ENCODE assay signal across 23 cellular contexts in the genomic region with DNA sequence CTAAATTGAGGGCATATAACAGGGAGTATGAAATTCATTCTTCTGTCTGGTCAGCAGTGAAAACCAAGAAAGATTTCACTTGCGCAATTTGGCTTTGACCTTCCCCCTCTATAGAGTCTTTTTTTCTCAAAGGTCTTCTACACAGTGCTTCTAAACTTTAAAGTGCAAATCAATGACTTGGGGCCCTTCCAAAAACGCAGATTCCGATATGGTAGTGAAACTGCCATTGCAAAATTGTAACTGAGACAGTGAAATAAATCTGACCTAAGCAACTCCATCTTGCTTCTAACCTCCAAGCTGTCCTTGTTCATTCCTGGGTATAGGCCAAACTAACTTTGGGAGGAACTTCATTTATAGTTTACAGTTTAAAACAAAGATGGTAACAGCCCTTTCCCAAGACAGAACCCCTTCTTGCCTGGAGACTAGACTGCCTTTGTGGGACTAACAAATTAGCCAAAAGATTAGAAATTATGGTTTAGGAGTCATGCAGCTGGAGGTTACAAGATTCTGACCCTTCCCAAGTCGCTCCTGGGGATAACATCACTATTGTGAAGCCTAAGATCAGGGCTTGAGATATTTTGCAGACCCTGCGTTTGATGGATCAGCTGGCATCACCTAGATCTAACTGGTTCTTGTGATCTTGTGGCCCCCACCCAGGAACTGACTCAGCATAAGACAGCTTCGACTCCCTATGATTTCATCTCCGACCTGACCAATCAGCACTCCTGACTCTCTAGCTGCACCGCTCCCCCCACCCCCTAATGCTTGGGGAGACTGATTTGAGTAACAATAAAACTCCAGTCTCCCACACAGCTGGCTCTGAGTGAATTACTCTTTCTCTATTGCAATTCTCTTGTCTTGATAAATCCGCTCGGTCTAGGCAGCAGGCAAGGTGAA. TPM values are rescaled to one million over a fixed set of nuclear protein-coding genes. Genes with fewer than 3 reads are reported as not detected.
DNase-seq lines count a peak whose midpoint lies in the region; ATAC-seq, FAIRE-seq and TF ChIP-seq lines count a peak whose summit lies in the region.
"Had no signal": no experiment of that assay in that cellular context is flagged by ENCODE, and none has a peak within 500 bp of the region (broad histone marks: within the 10 kb centered on the region; RNA-seq: fewer than 3 reads in every experiment).

No MANE protein-coding gene starts in this region.

- peak overlapping the region; percentile 88; the same call in 1 of the 2 replicates for H2BK12ac ChIP-seq in H1 (ENCODE audit: low read depth, low read length)

- POLR2A ChIA-PET in H1 (lab: Charles Lee; ENCODE audit: partially characterized antibody), result interaction anchor here (1.5 to 2.0 kb wide), 2 partner anchors 10 to 13 kb away, joined by 4 to 10 read pairs; no protein-coding TSS in a partner anchor

- ATAC-seq in GM23338, result peak; percentile 60
- no peak for ATAC-seq in HG03439 (IDR thresholded peaks at IDR 0.05; ENCODE audit: unreplicated experiment)
- ATAC-seq in GM21447 (IDR thresholded peaks at IDR 0.05; ENCODE audit: unreplicated experiment), result no peak
- no peak for ATAC-seq in HG02623 (IDR thresholded peaks at IDR 0.05; ENCODE audit: unreplicated experiment)
- ATAC-seq: A549; CD8-positive, alpha-beta T cell had no signal

- no peak overlapping the region for H3K23ac ChIP-seq in H1 (ENCODE audit: insufficient read length)

- no peaks in the 10 kb centered on the region for H3K9me3 ChIP-seq in HUES64 (ENCODE audit: insufficient read depth, low read depth, low read length)
- no peaks in the 10 kb centered on the region for H3K9me3 ChIP-seq in H1 (ENCODE audit: insufficient read depth in 2 of 2, low read depth in 1 of 2, low read length in 1 of 2)
- H3K9me3 ChIP-seq: A549 had no signal

- H3K36me3 Mint-ChIP-seq in GM23338 (ENCODE audit: low read depth), result peaks cover 5% of the 10 kb centered on the region
- H3K36me3 Mint-ChIP-seq: CD8-positive, alpha-beta T cell had no signal

- H2BK120ac ChIP-seq in H1 (replicated peaks; ENCODE audit: low read depth, low read length), result peak overlapping the region; percentile 88

- CTCF ChIA-PET in H1 (lab: Charles Lee; ENCODE audit: partially characterized antibody), result interaction anchor here (1.0 to 3.5 kb wide), 7 partner anchors 14 to 67 kb away, joined by 3 to 15 read pairs (median 3); a partner anchor contains a TSS

- 71% methylated on average over 10 of the region's 10 CpGs for WGBS in HUES64
- WGBS in H1 (ENCODE audit: extremely low coverage in 1 of 2, insufficient coverage in 1 of 2, insufficient read length in 1 of 2, insufficient replicate concordance in 2 of 2, low coverage in 1 of 2, low lambda C conversion rate in 2 of 2, missing lambda C conversion rate in 1 of 2), 2 experiments, result 44% methylated on average over 10 of the region's 10 CpGs; no CpG with 5 or more reads in 1 of the 2 experiments

- H4K8ac ChIP-seq in H1 (ENCODE audit: extremely low read depth, insufficient read depth, low read length), result no peak overlapping the region

- H3K36me3 ChIP-seq in GM23338 (ENCODE audit: insufficient read depth) (no peaks in the 10 kb centered on the region), HUES64 (ENCODE audit: insufficient read depth, low read length) (no peaks in the 10 kb centered on the region), H1 (ENCODE audit: control insufficient read depth in 2 of 4, insufficient read depth in 4 of 4, low read length in 3 of 4) (no peaks in the 10 kb centered on the region; a peak in 1 of 8 replicates)
- H3K36me3 ChIP-seq: BLaER1 had no signal

- peak; percentile 91 for DNase-seq in GM23338 (ENCODE audit: low spot score)
- DNase-seq in H1 (ENCODE audit: low read depth in 1 of 2, low spot score in 2 of 2), result peak; percentile 60 to 67
- peak; percentile 12 for DNase-seq in iPS-NIHi7 (ENCODE audit: extremely low spot score)
- no peak for DNase-seq in AG08395 (ENCODE audit: low spot score)
- DNase-seq: CD8-positive, alpha-beta T cell; DMS53; HCEC 1CT; Karpas-422; NCI-H1092; NCI-H1436 treated with DMSO at 0.1 percent for 48 hours; NCI-H2029; NCI-H526 treated with DMSO at 0.1 percent for 48 hours; SHP77 had no signal

- H4K20me1 ChIP-seq in GM23338 (replicated peaks; ENCODE audit: insufficient read depth) (no peaks in the 10 kb centered on the region), H1 (replicated peaks in 1 of 2; ENCODE audit: control insufficient read depth in 1 of 2, insufficient read depth in 2 of 2, low read length in 2 of 2) (no peaks in the 10 kb centered on the region)
- H4K20me1 ChIP-seq: BLaER1 had no signal

- H3K79me1 ChIP-seq in H1 (ENCODE audit: low read depth, low read length), result no peaks in the 10 kb centered on the region

- TF ChIP-seq POLR2A in H1 (IDR thresholded peaks at IDR 0.05; ENCODE audit: control extremely low read depth in 1 of 2, low read depth in 2 of 2, low read length in 2 of 2), result peak in 1 of 2 experiments; percentile 72; a peak in 1 of 3 replicates

- peak; percentile 92 for FAIRE-seq in H1 (lab: Jason Lieb, UNC)
- FAIRE-seq: A549, GM12892, GM18507 had no signal

- H3K4me3 Mint-ChIP-seq in GM23338, result peak overlapping the region; percentile 7; the same call in 1 of the 3 replicates
- H3K4me3 Mint-ChIP-seq: CD8-positive, alpha-beta T cell had no signal

- H3K4me1 Mint-ChIP-seq in GM23338, result peaks cover 43% of the 10 kb centered on the region

- peaks cover 8% of the 10 kb centered on the region for H3K27me3 Mint-ChIP-seq in GM23338 (ENCODE audit: insufficient read depth, low read depth, poor library complexity)

- H3K79me2 ChIP-seq in GM23338 (replicated peaks; ENCODE audit: insufficient read depth), result no peaks in the 10 kb centered on the region; the same call in 1 of the 2 replicates
- peaks cover 0 to 7% of the 10 kb centered on the region in 2 experiments; a peak in 2 of 4 replicates for H3K79me2 ChIP-seq in H1 (ENCODE audit: control insufficient read depth in 1 of 2, insufficient read depth in 2 of 2, low read length in 2 of 2)

- no peak overlapping the region for H2AFZ ChIP-seq in GM23338
- no peak overlapping the region for H2AFZ ChIP-seq in H1 (ENCODE audit: low read length)

- H2BK15ac ChIP-seq in H1 (ENCODE audit: low read length), result no peak overlapping the region

- H3K14ac ChIP-seq in H1 (ENCODE audit: insufficient read length), result no peak overlapping the region

- 0 out of 2 replicates have a peak overlapping the region, but pooled peaks have one; percentile 26 for H2BK20ac ChIP-seq in H1 (ENCODE audit: low read length)

- no peak overlapping the region for H4K91ac ChIP-seq in H1 (replicated peaks; ENCODE audit: insufficient read length, low read length)

- no peak for TF ChIP-seq RAD21 in H1 (IDR thresholded peaks at IDR 0.05 in 1 of 2, conservative IDR thresholded peaks at IDR 0.05 in 1 of 2; ENCODE audit: low read depth in 2 of 2, low read length in 2 of 2)

- no peak overlapping the region for H3K56ac ChIP-seq in H1 (replicated peaks; ENCODE audit: insufficient read length, low read depth, low read length)

- no peak overlapping the region for H2AK5ac ChIP-seq in H1 (ENCODE audit: low read depth, low read length)

- H3K27ac ChIP-seq in GM23338 (ENCODE audit: low read depth), result peak overlapping the region; percentile 93
- peak overlapping the region; percentile 42; the same call in 1 of the 2 replicates for H3K27ac ChIP-seq in HUES64 (ENCODE audit: low read depth, low read length)
- H3K27ac ChIP-seq in H1 (ENCODE audit: low read depth, low read length), result peak overlapping the region; percentile 53; the same call in 1 of the 2 replicates
- H3K27ac ChIP-seq: A549, BLaER1, SK-N-MC had no signal

- peaks cover 1% of the 10 kb centered on the region; the same call in 2 of the 3 replicates for H3K9me3 Mint-ChIP-seq in GM23338

- H3K27me3 ChIP-seq in GM23338 (ENCODE audit: insufficient read depth) (no peaks in the 10 kb centered on the region), HUES64 (ENCODE audit: insufficient read depth, low read length) (no peaks in the 10 kb centered on the region), H1 (replicated peaks in 1 of 4; ENCODE audit: control insufficient read depth in 3 of 4, extremely low read depth in 1 of 4, insufficient read depth in 3 of 4, low read length in 3 of 4) (no peaks in the 10 kb centered on the region)
- H3K27me3 ChIP-seq: BLaER1 had no signal

- no peak for TF ChIP-seq CTCF in GM23338 (conservative IDR thresholded peaks at IDR 0.05; ENCODE audit: low read depth in 2 of 2)
- TF ChIP-seq CTCF in H1 (IDR thresholded peaks at IDR 0.05; ENCODE audit: control extremely low read depth in 1 of 3, insufficient read depth in 1 of 3, low read depth in 1 of 3, low read length in 3 of 3), result no peak

- H3K4me1 ChIP-seq in GM23338 (ENCODE audit: insufficient read depth) (peaks cover 26% of the 10 kb centered on the region), HUES64 (ENCODE audit: insufficient read depth, low read length) (peaks cover 37% of the 10 kb centered on the region), H1 (replicated peaks in 1 of 4; ENCODE audit: control insufficient read depth in 3 of 4, insufficient read depth in 4 of 4, low read length in 3 of 4) (peaks cover 4 to 21% (median 12%) of the 10 kb centered on the region in 4 experiments; a peak in 5 of 7 replicates)
- H3K4me1 ChIP-seq: A549, BLaER1 had no signal

- H3K9me2 ChIP-seq in GM23338 (ENCODE audit: insufficient read depth), result no peaks in the 10 kb centered on the region

- H3K18ac ChIP-seq in H1 (ENCODE audit: extremely low read depth, low read length), result peak overlapping the region; percentile 68; the same call in 1 of the 2 replicates

- TF ChIP-seq EP300 in H1 (IDR thresholded peaks at IDR 0.05; ENCODE audit: borderline replicate concordance in 1 of 2, low read depth in 2 of 2, low read length in 2 of 2), result no peak

- H3K9ac ChIP-seq in HUES64 (ENCODE audit: low read depth, low read length) (no peak overlapping the region), H1 (replicated peaks in 1 of 4; ENCODE audit: extremely low read depth in 1 of 4, low read depth in 3 of 4, low read length in 3 of 4) (no peak overlapping the region)
- H3K9ac ChIP-seq: BLaER1 had no signal

- H3K23me2 ChIP-seq in H1 (ENCODE audit: low read depth, low read length), result peaks cover 3% of the 10 kb centered on the region

- H3F3A ChIP-seq in GM23338 (replicated peaks; ENCODE audit: low read depth), result no peaks in the 10 kb centered on the region

- no peak overlapping the region for H3K4ac ChIP-seq in H1 (replicated peaks; ENCODE audit: insufficient read length, low read depth, low read length)

- no peak overlapping the region for H3K4me3 ChIP-seq in GM23338
- peak overlapping the region; percentile 29 for H3K4me3 ChIP-seq in HUES64 (ENCODE audit: low read length)
- peak overlapping the region in 1 of 4 experiments; percentile 34; a peak in 1 of 8 replicates for H3K4me3 ChIP-seq in H1 (ENCODE audit: extremely low read depth in 1 of 4, insufficient read depth in 2 of 4, low read depth in 3 of 4, low read length in 4 of 4)
- H3K4me3 ChIP-seq: A549, BLaER1, SK-N-MC had no signal

- peak overlapping the region; percentile 85 for H3K27ac Mint-ChIP-seq in GM23338
- H3K27ac Mint-ChIP-seq: CD8-positive, alpha-beta T cell had no signal

- H2BK5ac ChIP-seq in H1 (ENCODE audit: low read depth, low read length), result peak overlapping the region; percentile 29; the same call in 1 of the 2 replicates

- H3K4me2 ChIP-seq in GM23338 (peak overlapping the region; percentile 37; the same call in 1 of the 2 replicates), H1 (ENCODE audit: insufficient read depth in 1 of 2, low read depth in 2 of 2, low read length in 2 of 2) (peak overlapping the region; percentile 44 to 45)
- H3K4me2 ChIP-seq: A549, BLaER1 had no signal

- H4K5ac ChIP-seq in H1 (ENCODE audit: insufficient read length, low read depth, low read length), result no peak overlapping the region

RNA-seq across cellular contexts. Expression of a gene that starts 5.0 kb away (rescaled TPM):
- total RNA-seq in GM23338 (2014; rRNA removed; shearing (Covaris generic)), result 5.5 and 12.1 TPM in 2 replicates
- polyA plus RNA-seq in GM23338 (2016; fragmentation: Nextera tagmentation; extraction: Ambion mirVana), result 10.1 and 10.6 TPM in 2 replicates
- polyA plus RNA-seq in HUES64 (2013, experiment 1 of 2), result 5.3 TPM
- 4.5 TPM for polyA plus RNA-seq in HUES64 (2013, experiment 2 of 2)
- total RNA-seq in H1 (2021; fragmentation: NEBNext Ultra II Directional; extraction: Animal tissue kit (Norgen Biotek cat#: 25700)), result 6.9 and 8.7 TPM in 2 replicates
- 1.9 and 15.7 TPM in 2 replicates for polyA plus RNA-seq in H1 (2011; rRNA removed)
- 4.0 TPM for polyA plus RNA-seq in H1 (2011; cell fraction: cytosol; rRNA removed)
- polyA plus RNA-seq in H1 (2011; cell fraction: nucleus; rRNA removed), result 5.0 TPM
- polyA plus RNA-seq in H1 (2012, experiment 1 of 2), result 7.2 to 10.4 TPM (median 8.7 TPM) in 4 replicates
- polyA plus RNA-seq in H1 (2012, experiment 2 of 2), result 1.1 TPM
- 3.3 TPM for polyA plus RNA-seq in H1 (2013, experiment 1 of 2)
- 3.1 TPM for polyA plus RNA-seq in H1 (2013, experiment 2 of 2)
- polyA minus RNA-seq in H1 (2011; rRNA and poly(A)+ RNA removed), result 6.5 and 6.6 TPM in 2 replicates
- polyA minus RNA-seq in H1 (2011; cell fraction: cytosol; rRNA and poly(A)+ RNA removed), result 2.9 TPM
- 15.9 TPM for polyA minus RNA-seq in H1 (2011; cell fraction: nucleus; rRNA and poly(A)+ RNA removed)
- total RNA-seq: CD8-positive, alpha-beta T cell; OCI-LY7 had no signal

RNA-seq across cellular contexts. Expression of a gene that starts 30.3 kb away (rescaled TPM):
- 21.7 and 24.8 TPM in 2 replicates for total RNA-seq in GM23338 (2014; rRNA removed; shearing (Covaris generic))
- polyA plus RNA-seq in GM23338 (2016; fragmentation: Nextera tagmentation; extraction: Ambion mirVana) (12.5 and 16.6 TPM in 2 replicates), H1 (2011; rRNA removed) (1.3 and 2.8 TPM in 2 replicates)
- polyA plus RNA-seq in HUES64 (2013, experiment 1 of 2), result 7.0 TPM
- polyA plus RNA-seq in HUES64 (2013, experiment 2 of 2), result 9.9 TPM
- 18.6 and 23.9 TPM in 2 replicates for total RNA-seq in H1 (2021; fragmentation: NEBNext Ultra II Directional; extraction: Animal tissue kit (Norgen Biotek cat#: 25700))
- 4.0 TPM for polyA plus RNA-seq in H1 (2011; cell fraction: cytosol; rRNA removed)
- 4.4 TPM for polyA plus RNA-seq in H1 (2011; cell fraction: nucleus; rRNA removed)
- 5.9 to 11.9 TPM (median 7.1 TPM) in 4 replicates for polyA plus RNA-seq in H1 (2012, experiment 1 of 2)
- 1.3 TPM for polyA plus RNA-seq in H1 (2012, experiment 2 of 2)
- polyA plus RNA-seq in H1 (2013, experiment 1 of 2), result 11.9 TPM
- polyA plus RNA-seq in H1 (2013, experiment 2 of 2), result 13.1 TPM
- 12.2 and 19.1 TPM in 2 replicates for polyA minus RNA-seq in H1 (2011; rRNA and poly(A)+ RNA removed)
- polyA minus RNA-seq in H1 (2011; cell fraction: cytosol; rRNA and poly(A)+ RNA removed), result 17.6 TPM
- 71.4 TPM for polyA minus RNA-seq in H1 (2011; cell fraction: nucleus; rRNA and poly(A)+ RNA removed)
- total RNA-seq: CD8-positive, alpha-beta T cell; OCI-LY7 had no signal

Comparison
In these comparisons a context has a peak if more than half of its experiments do, and no peak if none do; other contexts are left out.
1. H3K27ac ChIP-seq: peak in every context shown above with its lines; median percentile 93 in GM23338; 53 in H1; 42 in HUES64.